Comparison of ENCODE assay signal across 8 cellular contexts in genomic region chr2:158191569-158191968, GRCh38.
DNase-seq lines count a peak whose midpoint lies in the region; ATAC-seq and TF ChIP-seq lines count a peak whose summit lies in the region.

No MANE protein-coding gene starts in this region.

- H3K27ac ChIP-seq in mesenchymal stem cell (ENCODE audit: low read length, poor library complexity, severe bottlenecking): peak overlapping the region; percentile 90
- H3K27ac ChIP-seq in OCI-LY7 (ENCODE audit: low read depth, low read length, poor library complexity, severe bottlenecking): no peak overlapping the region

- POLR2A ChIA-PET in OCI-LY7 (lab: Charles Lee): interaction anchor here (1.4 kb wide), 1 partner anchor 20 kb away, joined by 3 read pairs; no protein-coding TSS in a partner anchor

- H3K4me3 Mint-ChIP-seq in stimulated activated effector memory CD8-positive, alpha-beta T cell treated with anti-CD3 and anti-CD28 coated beads, Interleukin-12 subunit alpha, Interleukin-12 subunit beta, amount 100 ng/mL, for 72 hours: no peak overlapping the region

- no peak for TF ChIP-seq CTCF in OCI-LY7 (conservative IDR thresholded peaks at IDR 0.05; ENCODE audit: low read length)

- DNase-seq in NCI-H1105 (lab: John Stamatoyannopoulos, UW): peak; percentile 10
- DNase-seq in mesenchymal stem cell: no peak
- no peak for DNase-seq in OCI-LY7 (ENCODE audit: low spot score)
- DNase-seq in HAP-1 (ENCODE audit: low spot score in 2 of 2): no peak
- DNase-seq in COLO829 (ENCODE audit: low spot score): no peak
- no peak for DNase-seq in stimulated activated effector memory CD8-positive, alpha-beta T cell treated with anti-CD3 and anti-CD28 coated beads, Interleukin-12 subunit alpha, Interleukin-12 subunit beta, amount 100 ng/mL, for 72 hours (ENCODE audit: low spot score in 2 of 2)

- H3K9me3 Mint-ChIP-seq in stimulated activated effector memory CD8-positive, alpha-beta T cell treated with anti-CD3 and anti-CD28 coated beads, Interleukin-12 subunit alpha, Interleukin-12 subunit beta, amount 100 ng/mL, for 72 hours: no peaks in the 10 kb centered on the region

- H3K14ac ChIP-seq in mesenchymal stem cell (ENCODE audit: low read length in 2 of 2): no peak overlapping the region

- H4K8ac ChIP-seq in mesenchymal stem cell (ENCODE audit: low read length): no peak overlapping the region

- H2BK120ac ChIP-seq in mesenchymal stem cell (ENCODE audit: low read depth, low read length): no peak overlapping the region

- H3K4ac ChIP-seq in mesenchymal stem cell (ENCODE audit: low read depth in 1 of 2, low read length in 2 of 2): no peak overlapping the region

- H3K36me3 ChIP-seq in mesenchymal stem cell (ENCODE audit: control insufficient read depth in 1 of 2, insufficient read depth in 2 of 2, low read depth in 1 of 2, low read length in 2 of 2) (no peaks in the 10 kb centered on the region), OCI-LY7 (ENCODE audit: insufficient read depth, low read length) (no peaks in the 10 kb centered on the region), HAP-1 (replicated peaks) (no peaks in the 10 kb centered on the region)

- H2BK15ac ChIP-seq in mesenchymal stem cell (ENCODE audit: low read depth, poor library complexity, severe bottlenecking): no peak overlapping the region

- H2AK5ac ChIP-seq in mesenchymal stem cell (ENCODE audit: low read length, severe bottlenecking): no peak overlapping the region

- BruUV-seq in OCI-LY7 (replicated peaks; lab: Mats Ljungman, UMichigan): no TSS peak

- H3K9ac ChIP-seq in mesenchymal stem cell (ENCODE audit: low read length): peak overlapping the region; percentile 81

- H4K91ac ChIP-seq in mesenchymal stem cell (ENCODE audit: low read length): no peak overlapping the region

- no peaks in the 10 kb centered on the region for H3K79me2 ChIP-seq in OCI-LY7 (ENCODE audit: insufficient read depth, low read depth, low read length)

- no peaks in the 10 kb centered on the region for H3K79me1 ChIP-seq in mesenchymal stem cell (replicated peaks; ENCODE audit: low read length, poor library complexity, severe bottlenecking)

- in situ Hi-C loops in HAP-1 (cut with MboI; ENCODE audit: low sequenced_read_pairs): loop anchor here (25.0 kb wide), 1 partner anchor 546 kb away; no protein-coding TSS in a partner anchor

- no peak overlapping the region for H3K23ac ChIP-seq in mesenchymal stem cell (ENCODE audit: low read length in 2 of 2)

- peaks cover 1% of the 10 kb centered on the region for H3K4me1 ChIP-seq in mesenchymal stem cell (ENCODE audit: control insufficient read depth, insufficient read depth, low read depth, low read length)
- H3K4me1 ChIP-seq in OCI-LY7 (ENCODE audit: insufficient read depth, low read length, poor library complexity, severe bottlenecking): no peaks in the 10 kb centered on the region
- peaks cover 10% of the 10 kb centered on the region for H3K4me1 ChIP-seq in HAP-1

- H2BK5ac ChIP-seq in mesenchymal stem cell (ENCODE audit: low read depth, low read length, poor library complexity, severe bottlenecking): no peak overlapping the region

- peak overlapping the region in 1 of 2 experiments; percentile 58 for H3K4me3 ChIP-seq in mesenchymal stem cell (ENCODE audit: insufficient read depth in 1 of 2, low read depth in 1 of 2, low read length in 2 of 2)
- H3K4me3 ChIP-seq in OCI-LY7 (ENCODE audit: low read depth, low read length, poor library complexity, severe bottlenecking): no peak overlapping the region
- no peak overlapping the region for H3K4me3 ChIP-seq in HAP-1

- no peaks in the 10 kb centered on the region for H4K20me1 ChIP-seq in OCI-LY7 (ENCODE audit: insufficient read depth, low read length)

- intact Hi-C loops in OCI-LY7 (cut with micrococcal nuclease; ENCODE audit: unreplicated experiment): no loop called here

- ATAC-seq in GM18861 (IDR thresholded peaks at IDR 0.05; ENCODE audit: unreplicated experiment) (peak; percentile 21), GM21825 (IDR thresholded peaks at IDR 0.05; ENCODE audit: unreplicated experiment) (peak; percentile 31)
- no peak for ATAC-seq in stimulated activated effector memory CD8-positive, alpha-beta T cell treated with anti-CD3 and anti-CD28 coated beads, Interleukin-12 subunit alpha, Interleukin-12 subunit beta, amount 100 ng/mL, for 72 hours

- H3K4me2 ChIP-seq in mesenchymal stem cell (ENCODE audit: low read length, poor library complexity, severe bottlenecking): peak overlapping the region; percentile 47
- H3K4me2 ChIP-seq in OCI-LY7 (ENCODE audit: low read length): no peak overlapping the region

- H3K18ac ChIP-seq in mesenchymal stem cell (ENCODE audit: low read depth in 1 of 2, low read length in 2 of 2): no peak overlapping the region

- H2AFZ ChIP-seq in mesenchymal stem cell (ENCODE audit: low read depth, low read length) (no peak overlapping the region), OCI-LY7 (ENCODE audit: low read length) (no peak overlapping the region)

- H2BK12ac ChIP-seq in mesenchymal stem cell (ENCODE audit: low read length in 2 of 2): no peak overlapping the region

- 76% methylated on average over 2 of the region's 2 CpGs for WGBS in mesenchymal stem cell

- no peaks in the 10 kb centered on the region for H3K9me2 ChIP-seq in OCI-LY7 (ENCODE audit: insufficient read depth, low read length)

- no peaks in the 10 kb centered on the region for H3K36me3 Mint-ChIP-seq in stimulated activated effector memory CD8-positive, alpha-beta T cell treated with anti-CD3 and anti-CD28 coated beads, Interleukin-12 subunit alpha, Interleukin-12 subunit beta, amount 100 ng/mL, for 72 hours

- CTCF ChIA-PET in OCI-LY7 (lab: Charles Lee; ENCODE audit: unreplicated experiment): no interaction called here

- H3K9me3 ChIP-seq in mesenchymal stem cell (ENCODE audit: control insufficient read depth, low read length) (no peaks in the 10 kb centered on the region), OCI-LY7 (ENCODE audit: low read length) (no peaks in the 10 kb centered on the region), HAP-1 (no peaks in the 10 kb centered on the region)

- H3K4me1 Mint-ChIP-seq in stimulated activated effector memory CD8-positive, alpha-beta T cell treated with anti-CD3 and anti-CD28 coated beads, Interleukin-12 subunit alpha, Interleukin-12 subunit beta, amount 100 ng/mL, for 72 hours: peaks cover 5% of the 10 kb centered on the region

- no peak overlapping the region for H3K27ac Mint-ChIP-seq in stimulated activated effector memory CD8-positive, alpha-beta T cell treated with anti-CD3 and anti-CD28 coated beads, Interleukin-12 subunit alpha, Interleukin-12 subunit beta, amount 100 ng/mL, for 72 hours

- no peaks in the 10 kb centered on the region for H3K27me3 ChIP-seq in mesenchymal stem cell (ENCODE audit: control insufficient read depth in 1 of 2, insufficient read depth in 1 of 2, low read length in 2 of 2)
- peaks cover 4% of the 10 kb centered on the region; the same call in 1 of the 2 replicates for H3K27me3 ChIP-seq in HAP-1 (ENCODE audit: low read depth)
